Comparison of ENCODE assay signal across 8 cellular contexts in genomic region chr5:59893436-59894227, GRCh38. TPM values are rescaled to one million over a fixed set of nuclear protein-coding genes. Genes with fewer than 3 reads are reported as not detected.
DNase-seq lines count a peak whose midpoint lies in the region; ATAC-seq, FAIRE-seq and TF ChIP-seq lines count a peak whose summit lies in the region.

Gene PDE4D, minus strand, starts transcription at chr5:59893726.

- peak; percentile 24 for DNase-seq in COR-L47 (lab: John Stamatoyannopoulos, UW)
- peak; percentile 17 to 52 for DNase-seq in HL-60 (ENCODE audit: low read depth in 1 of 2, low spot score in 1 of 2)
- no peak for DNase-seq in activated CD4-positive, alpha-beta memory T cell treated with anti-CD3 and anti-CD28 coated beads, Interleukin-2, amount 10 ng/mL, durations not matched to agents 7 days and 5 days
- peak; percentile 27 to 40 for DNase-seq in frontal cortex (ENCODE audit: low spot score in 2 of 2)
- DNase-seq in neural crest cell (ENCODE audit: low read depth, low spot score): peak; percentile 68
- DNase-seq in OCI-M1 (lab: John Stamatoyannopoulos, UW): no peak

- ATAC-seq in HG03039 (IDR thresholded peaks at IDR 0.05; ENCODE audit: unreplicated experiment) (no peak), GM18907 (IDR thresholded peaks at IDR 0.05; ENCODE audit: unreplicated experiment) (no peak)

- peaks cover 2% of the 10 kb centered on the region for H3K36me3 Mint-ChIP-seq in activated CD4-positive, alpha-beta memory T cell treated with anti-CD3 and anti-CD28 coated beads, Interleukin-2, amount 10 ng/mL, durations not matched to agents 7 days and 5 days (ENCODE audit: low read depth)
- H3K36me3 Mint-ChIP-seq in neural crest cell (ENCODE audit: low read depth): no peaks in the 10 kb centered on the region

- POLR2A ChIA-PET in activated CD4-positive, alpha-beta memory T cell treated with anti-CD3 and anti-CD28 coated beads, Interleukin-2, amount 10 ng/mL, durations not matched to agents 7 days and 5 days (lab: Charles Lee): no interaction called here

- TF ChIP-seq CTCF in HL-60 (IDR thresholded peaks at IDR 0.05; ENCODE audit: insufficient read depth, low read length): no peak
- TF ChIP-seq CTCF in neural crest cell (conservative IDR thresholded peaks at IDR 0.05): peak; percentile 28

- CTCF ChIA-PET in activated CD4-positive, alpha-beta memory T cell treated with anti-CD3 and anti-CD28 coated beads, Interleukin-2, amount 10 ng/mL, durations not matched to agents 7 days and 5 days (lab: Charles Lee): no interaction called here

- H3K27me3 ChIP-seq in HL-60 (ENCODE audit: insufficient read depth, poor library complexity, severe bottlenecking): no peaks in the 10 kb centered on the region

- peaks cover 30% of the 10 kb centered on the region for H3K27me3 Mint-ChIP-seq in activated CD4-positive, alpha-beta memory T cell treated with anti-CD3 and anti-CD28 coated beads, Interleukin-2, amount 10 ng/mL, durations not matched to agents 7 days and 5 days
- peaks cover 87% of the 10 kb centered on the region for H3K27me3 Mint-ChIP-seq in neural crest cell (ENCODE audit: low read depth)

- no peaks in the 10 kb centered on the region for H3K9me3 Mint-ChIP-seq in activated CD4-positive, alpha-beta memory T cell treated with anti-CD3 and anti-CD28 coated beads, Interleukin-2, amount 10 ng/mL, durations not matched to agents 7 days and 5 days
- H3K9me3 Mint-ChIP-seq in neural crest cell: no peaks in the 10 kb centered on the region

- H3K27ac Mint-ChIP-seq in activated CD4-positive, alpha-beta memory T cell treated with anti-CD3 and anti-CD28 coated beads, Interleukin-2, amount 10 ng/mL, durations not matched to agents 7 days and 5 days: no peak within 1 kb of the TSS
- no peak within 1 kb of the TSS for H3K27ac Mint-ChIP-seq in neural crest cell (ENCODE audit: unreplicated experiment)

- FAIRE-seq in frontal cortex (lab: Jason Lieb, UNC): no peak

- peaks cover 1% of the 10 kb centered on the region for H3K4me1 Mint-ChIP-seq in activated CD4-positive, alpha-beta memory T cell treated with anti-CD3 and anti-CD28 coated beads, Interleukin-2, amount 10 ng/mL, durations not matched to agents 7 days and 5 days
- H3K4me1 Mint-ChIP-seq in neural crest cell: peaks cover 16% of the 10 kb centered on the region

- peak within 1 kb of the TSS; percentile 26; the same call in 1 of the 2 replicates for H3K4me3 ChIP-seq in HL-60 (replicated peaks; ENCODE audit: insufficient read depth, low read length)

- H3K4me3 Mint-ChIP-seq in activated CD4-positive, alpha-beta memory T cell treated with anti-CD3 and anti-CD28 coated beads, Interleukin-2, amount 10 ng/mL, durations not matched to agents 7 days and 5 days: no peak within 1 kb of the TSS
- H3K4me3 Mint-ChIP-seq in neural crest cell: peak within 1 kb of the TSS; percentile 76

- H3K27ac ChIP-seq in HL-60 (replicated peaks): no peak within 1 kb of the TSS

RNA-seq across cellular contexts. Expression of gene PDE4D, which starts in this region (rescaled TPM):
- 100 to 1,000 TPM; 123 to 126 TPM for total RNA-seq in activated CD4-positive, alpha-beta memory T cell treated with anti-CD3 and anti-CD28 coated beads, Interleukin-2, amount 10 ng/mL, durations not matched to agents 7 days and 5 days
- total RNA-seq in frontal cortex (210 TPM), neural crest cell (11.8 and 12.3 TPM in 2 replicates)

Comparison
In these comparisons a context has a peak if more than half of its experiments do, and no peak if none do; other contexts are left out.
1. DNase-seq: peak in COR-L47 (single experiment), HL-60 (2 of 2), frontal cortex (2 of 2) and neural crest cell (single experiment); none in activated CD4-positive, alpha-beta memory T cell treated with anti-CD3 and anti-CD28 coated beads, Interleukin-2, amount 10 ng/mL, durations not matched to agents 7 days and 5 days (single experiment) and OCI-M1 (single experiment).